1 cellular context compared by ENCODE assay signal in genomic region chr3:133042778-133043177, GRCh38.
TF ChIP-seq lines count a peak whose summit lies in the region.

No MANE protein-coding gene starts in this region.

TF ChIP-seq in K562, 482 proteins besides CTCF, POLR2A, EP300 and RAD21 (continued from another document):
- no peak for TF ChIP-seq CHD7 (IDR thresholded peaks at IDR 0.05; ENCODE audit: low read depth, low read length)
